2 cellular contexts compared by ENCODE assay signal in genomic region chr12:47785036-47785886, GRCh38.
TF ChIP-seq lines count a peak whose summit lies in the region.

No MANE protein-coding gene starts in this region.

TF ChIP-seq in HCT116, 20 proteins besides CTCF, POLR2A, EP300 and RAD21:
- no peak for TF ChIP-seq ZNF274 (IDR thresholded peaks at IDR 0.05; ENCODE audit: low read depth, low read length)
- TF ChIP-seq SRF (IDR thresholded peaks at IDR 0.05; ENCODE audit: low read depth): no peak
- TF ChIP-seq ATF3 (IDR thresholded peaks at IDR 0.05): no peak
- no peak for TF ChIP-seq YY1 (IDR thresholded peaks at IDR 0.05; ENCODE audit: extremely low read depth, insufficient replicate concordance, low read depth, low read length)
- TF ChIP-seq FOSL1 (IDR thresholded peaks at IDR 0.05; ENCODE audit: low read depth): no peak
- no peak for TF ChIP-seq SIN3A (IDR thresholded peaks at IDR 0.05; ENCODE audit: low read depth)

TF ChIP-seq in GM12878, 131 proteins besides CTCF, POLR2A, EP300 and RAD21:
- TF ChIP-seq KAT2A (conservative IDR thresholded peaks at IDR 0.05; ENCODE audit: control insufficient read depth, low read depth, low read length): no peak
- TF ChIP-seq SIN3A (IDR thresholded peaks at IDR 0.05; ENCODE audit: low read depth, low read length): no peak
- no peak for TF ChIP-seq BCL11A (IDR thresholded peaks at IDR 0.05; ENCODE audit: low read depth, low read length)
- no peak for TF ChIP-seq IRF4 (IDR thresholded peaks at IDR 0.05; ENCODE audit: low read depth, low read length)
- TF ChIP-seq RBBP5 (conservative IDR thresholded peaks at IDR 0.05): no peak
- TF ChIP-seq PAX5 (IDR thresholded peaks at IDR 0.05; ENCODE audit: borderline replicate concordance, low read depth, low read length): no peak
- no peak for TF ChIP-seq GABPA (IDR thresholded peaks at IDR 0.05; ENCODE audit: low read depth)
- TF ChIP-seq NKRF (conservative IDR thresholded peaks at IDR 0.05): no peak
